ENCODE assay signal across 11 cellular contexts in genomic region chr4:72084587-72085011, GRCh38. TPM values are rescaled to one million over a fixed set of nuclear protein-coding genes. Genes with fewer than 3 reads are reported as not detected.
A peak's percentile ranks its signal among the peaks of the same experiment; 100 is the strongest.
DNase-seq lines count a peak whose midpoint lies in the region; ATAC-seq and TF ChIP-seq lines count a peak whose summit lies in the region.
"Had no signal": no experiment of that assay in that cellular context is flagged by ENCODE, and none has a peak within 500 bp of the region (broad histone marks: within the 10 kb centered on the region; RNA-seq: fewer than 3 reads in every experiment).

No MANE protein-coding gene starts in this region.

- intact Hi-C loops in posterior vena cava (cut with DNase I): no loop called here

- H3K9me3 Mint-ChIP-seq in mesothelial cell of epicardium: peaks cover 6% of the 10 kb centered on the region

- DNase-seq in kidney tubule cell (ENCODE audit: low spot score) (peak; percentile 67), mesothelial cell of epicardium (ENCODE audit: low spot score in 2 of 2, unreplicated experiment in 2 of 2) (no peak), posterior vena cava (ENCODE audit: low spot score) (no peak), amygdala (lab: John Stamatoyannopoulos, UW) (no peak), NCI-H510A (lab: John Stamatoyannopoulos, UW) (no peak)
- DNase-seq: CD4-positive, alpha-beta T cell; NCI-H69 had no signal

- H3K36me3 Mint-ChIP-seq in mesothelial cell of epicardium: no peaks in the 10 kb centered on the region

- peak; percentile 71 for ATAC-seq in GM18508 (IDR thresholded peaks at IDR 0.05; ENCODE audit: insufficient read depth, unreplicated experiment)
- ATAC-seq in GM21526 (IDR thresholded peaks at IDR 0.05; ENCODE audit: low FRiP score, unreplicated experiment): peak; percentile 81
- ATAC-seq in HG03139 (IDR thresholded peaks at IDR 0.05; ENCODE audit: unreplicated experiment): peak; percentile 55

- H3K4me1 Mint-ChIP-seq in mesothelial cell of epicardium: peaks cover 8% of the 10 kb centered on the region

- no peaks in the 10 kb centered on the region for H3K27me3 Mint-ChIP-seq in mesothelial cell of epicardium (ENCODE audit: low read depth)
- H3K27me3 Mint-ChIP-seq: CD4-positive, alpha-beta T cell had no signal

- no peak for TF ChIP-seq CTCF in mesothelial cell of epicardium (IDR thresholded peaks at IDR 0.05; ENCODE audit: unreplicated experiment)

- H3K27ac Mint-ChIP-seq in mesothelial cell of epicardium: no peak overlapping the region
- H3K27ac Mint-ChIP-seq: CD4-positive, alpha-beta T cell had no signal

- H3K4me3 Mint-ChIP-seq in mesothelial cell of epicardium: no peak overlapping the region
- H3K4me3 Mint-ChIP-seq: CD4-positive, alpha-beta T cell had no signal

RNA-seq across cellular contexts. Expression of gene NPFFR2, which starts 52.8 kb away (rescaled TPM):
- total RNA-seq in mesothelial cell of epicardium (not detected in 3 replicates), posterior vena cava (under 1 TPM in 1 of 2 donors, not detected in 1; 0.14 TPM)
- total RNA-seq: CD4-positive, alpha-beta T cell; lung microvascular endothelial cell had no signal
